14 cellular contexts compared by ENCODE assay signal in the genomic region with DNA sequence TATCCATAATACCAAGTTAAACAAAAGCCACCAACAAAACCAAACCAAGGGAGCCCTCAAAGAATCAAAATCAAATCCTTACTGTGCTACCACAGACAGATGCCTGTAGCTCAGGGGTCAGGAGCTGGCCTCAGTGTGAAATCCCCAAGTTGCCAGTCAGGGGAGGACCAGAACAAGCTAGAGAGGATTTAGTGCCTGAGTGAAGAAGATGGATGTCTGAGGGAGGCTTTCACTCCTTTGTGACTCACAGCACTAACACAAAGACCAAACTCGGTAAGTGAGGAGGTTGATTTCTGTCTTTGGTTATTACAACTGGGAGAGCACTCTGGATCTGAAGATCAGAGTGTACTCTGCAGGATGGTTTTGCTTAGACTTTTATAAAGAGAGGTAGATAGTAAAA.
A peak's percentile ranks its signal among the peaks of the same experiment; 100 is the strongest.
DNase-seq lines count a peak whose midpoint lies in the region; ATAC-seq and TF ChIP-seq lines count a peak whose summit lies in the region.
"Had no signal": no experiment of that assay in that cellular context is flagged by ENCODE, and none has a peak within 500 bp of the region (broad histone marks: within the 10 kb centered on the region; RNA-seq: fewer than 3 reads in every experiment).

No MANE protein-coding gene starts in this region.

- no peak overlapping the region for H3K9ac ChIP-seq in OCI-LY3 (ENCODE audit: low read length)
- H3K9ac ChIP-seq: BLaER1 had no signal

- H4K20me1 ChIP-seq in OCI-LY3 (ENCODE audit: insufficient read depth, low read length), result no peaks in the 10 kb centered on the region

- no peaks in the 10 kb centered on the region for H3K79me2 ChIP-seq in OCI-LY3 (ENCODE audit: low read length)

- CTCF ChIA-PET in GM10248 (lab: Yijun Ruan, JAX), result interaction anchor here (0.9 to 1.5 kb wide), 4 partner anchors 11 to 90 kb away, joined by 3 to 4 read pairs (median 4); no protein-coding TSS in a partner anchor

- H3K9me3 ChIP-seq in OCI-LY3 (ENCODE audit: insufficient read depth, low read length), result no peaks in the 10 kb centered on the region

- DNase-seq in D341Med (ENCODE audit: low spot score) (peak; percentile 30), GM10248 (ENCODE audit: extremely low spot score) (peak; percentile 13), iPS-NIHi7 (ENCODE audit: extremely low spot score) (peak; percentile 10), G401 (ENCODE audit: low spot score) (no peak)
- no peak for DNase-seq in stimulated activated CD8-positive, alpha-beta memory T cell treated with anti-CD3 and anti-CD28 coated beads, Interleukin-4, amount 100 ng/mL, for 48 hours
- DNase-seq: HFFc6, KBM-7, NCI-H1092 treated with DMSO at 0.1 percent for 48 hours, NCI-H187 treated with DMSO at 0.1 percent for 48 hours, NCI-H526, SW 1271 had no signal

- H3K4me1 ChIP-seq in OCI-LY3 (ENCODE audit: low read length), result 0 out of 2 replicates have a peak, but pooled peaks cover 3% of the 10 kb centered on the region
- H3K4me1 ChIP-seq: BLaER1 had no signal

- no peak overlapping the region for H3K4me3 ChIP-seq in OCI-LY3 (ENCODE audit: low read length)
- H3K4me3 ChIP-seq: BLaER1 had no signal

- in situ Hi-C loops in G401 (cut with HindIII; ENCODE audit: low sequenced_read_pairs), result no loop called here

- 0 out of 2 replicates have a peak overlapping the region, but pooled peaks have one; percentile 74 for H2AFZ ChIP-seq in OCI-LY3 (ENCODE audit: low read depth, low read length)

- TF ChIP-seq CTCF in GM10248 (IDR thresholded peaks at IDR 0.05; ENCODE audit: control extremely low read depth, extremely low read depth, low read depth, missing control alignments) (no peak), OCI-LY3 (IDR thresholded peaks at IDR 0.05; ENCODE audit: low read depth, low read length) (no peak)

- no peak for ATAC-seq in GM21360 (IDR thresholded peaks at IDR 0.05; ENCODE audit: unreplicated experiment)

- H3K27ac ChIP-seq in OCI-LY3 (ENCODE audit: low read length), result no peak overlapping the region
- H3K27ac ChIP-seq: BLaER1 had no signal

- POLR2A ChIA-PET in GM10248 (lab: Yijun Ruan, JAX), result no interaction called here

- no peaks in the 10 kb centered on the region for H3K36me3 ChIP-seq in OCI-LY3 (replicated peaks; ENCODE audit: low read depth, low read length)
- H3K36me3 ChIP-seq: BLaER1 had no signal

- no peak overlapping the region for H3K4me2 ChIP-seq in OCI-LY3 (ENCODE audit: low read length)
- H3K4me2 ChIP-seq: BLaER1 had no signal

- no peaks in the 10 kb centered on the region for H3K27me3 ChIP-seq in OCI-LY3 (ENCODE audit: low read depth, low read length)

Comparison
In these comparisons a context has a peak if more than half of its experiments do, and no peak if none do; other contexts are left out.
1. DNase-seq: peak in D341Med (single experiment), GM10248 (single experiment) and iPS-NIHi7 (single experiment); none in G401 (single experiment) and stimulated activated CD8-positive, alpha-beta memory T cell treated with anti-CD3 and anti-CD28 coated beads, Interleukin-4, amount 100 ng/mL, for 48 hours (single experiment).